Comparison of ENCODE assay signal across 8 cellular contexts in the genomic region with DNA sequence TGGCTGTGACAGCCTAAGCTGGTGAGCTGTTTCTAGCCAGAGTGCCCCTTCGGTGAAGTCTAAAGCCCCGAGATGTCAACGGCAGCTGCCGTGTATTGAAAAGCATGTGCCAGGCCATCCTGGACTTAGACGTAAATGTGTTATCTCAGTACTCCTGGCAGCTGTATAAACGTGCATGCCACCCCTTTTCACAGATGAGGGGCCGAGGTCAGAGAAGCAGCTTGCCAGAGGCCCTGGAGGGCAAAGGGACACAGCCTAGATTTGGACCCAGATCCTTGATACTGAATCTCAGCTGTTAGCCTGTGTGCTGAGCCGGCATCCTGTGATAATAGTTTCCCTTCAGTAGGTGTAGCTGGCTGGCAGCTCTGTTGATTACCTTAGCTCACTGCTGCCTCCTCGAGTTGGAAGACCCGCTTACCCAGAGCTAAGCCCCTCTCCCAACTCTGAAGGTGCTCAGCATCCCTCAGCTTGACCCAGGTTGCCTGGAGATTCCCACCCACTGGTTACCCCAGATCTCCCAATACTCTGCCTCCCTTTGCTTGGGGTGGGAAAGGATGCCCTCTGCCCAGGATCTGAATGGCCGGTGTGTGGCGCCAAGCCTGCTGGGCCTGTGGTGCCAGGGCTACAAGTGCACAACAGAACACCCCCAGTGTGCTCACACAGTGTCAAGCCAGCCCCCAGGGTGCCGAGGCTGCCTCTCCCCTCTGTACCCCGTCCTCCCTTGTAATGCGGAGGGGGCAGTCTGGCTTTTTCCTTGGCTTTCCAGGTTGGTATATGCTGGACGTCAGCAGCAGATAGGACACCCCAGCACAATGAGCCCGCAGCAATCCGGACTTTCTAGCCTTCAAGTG. TPM values are rescaled to one million over a fixed set of nuclear protein-coding genes. Genes with fewer than 3 reads are reported as not detected.
DNase-seq lines count a peak whose midpoint lies in the region; ATAC-seq and TF ChIP-seq lines count a peak whose summit lies in the region.

No MANE protein-coding gene starts in this region.

- peak overlapping the region; percentile 83 for H3K4me3 Mint-ChIP-seq in T-helper 17 cell
- H3K4me3 Mint-ChIP-seq in stimulated activated naive CD8-positive, alpha-beta T cell treated with anti-CD3 and anti-CD28 coated beads, Interleukin-15, amount 100 ng/mL, for 72 hours: peak overlapping the region; percentile 89 to 94

- H3K27me3 Mint-ChIP-seq in T-helper 17 cell: no peaks in the 10 kb centered on the region
- H3K27me3 Mint-ChIP-seq in stimulated activated naive CD8-positive, alpha-beta T cell treated with anti-CD3 and anti-CD28 coated beads, Interleukin-15, amount 100 ng/mL, for 72 hours: no peaks in the 10 kb centered on the region

- H3K27ac Mint-ChIP-seq in T-helper 17 cell: peak overlapping the region; percentile 75
- peak overlapping the region in 1 of 2 donors; percentile 79 for H3K27ac Mint-ChIP-seq in stimulated activated naive CD8-positive, alpha-beta T cell treated with anti-CD3 and anti-CD28 coated beads, Interleukin-15, amount 100 ng/mL, for 72 hours

- 30 to 38% methylated on average over 18 of the region's 18 CpGs for WGBS in lower leg skin, 2 donors

- intact Hi-C loops in lower leg skin (cut with DNase I; ENCODE audit: low total_unique reads): no loop called here

- H3K4me1 Mint-ChIP-seq in T-helper 17 cell: peaks cover 9% of the 10 kb centered on the region
- peaks cover 7% of the 10 kb centered on the region for H3K4me1 Mint-ChIP-seq in stimulated activated naive CD8-positive, alpha-beta T cell treated with anti-CD3 and anti-CD28 coated beads, Interleukin-15, amount 100 ng/mL, for 72 hours

- no peaks in the 10 kb centered on the region for H3K9me3 Mint-ChIP-seq in stimulated activated naive CD8-positive, alpha-beta T cell treated with anti-CD3 and anti-CD28 coated beads, Interleukin-15, amount 100 ng/mL, for 72 hours

- no peak for TF ChIP-seq CTCF in lower leg skin (IDR thresholded peaks at IDR 0.05)

- H3K27ac ChIP-seq in caudate nucleus (ENCODE audit: low read depth, low read length): peak overlapping the region; percentile 91

- DNase-seq in DMS53 (lab: John Stamatoyannopoulos, UW) (peak; percentile 79), HPDE6-E6E7 (ENCODE audit: extremely low spot score) (peak; percentile 70), T-helper 17 cell (peak in 2 of 3 donors; percentile 40), caudate nucleus (lab: John Stamatoyannopoulos, UW) (peak in 1 of 61 donors; percentile 55), lower leg skin (ENCODE audit: low spot score in 2 of 2) (peak in 1 of 2 donors; percentile 90)
- peak; percentile 55 for DNase-seq in stimulated activated naive CD8-positive, alpha-beta T cell treated with anti-CD3 and anti-CD28 coated beads, Interleukin-15, amount 100 ng/mL, for 72 hours

- H3K36me3 Mint-ChIP-seq in T-helper 17 cell (ENCODE audit: low read depth): no peaks in the 10 kb centered on the region

- peak overlapping the region; percentile 58 for H3K4me3 ChIP-seq in lower leg skin (ENCODE audit: low read depth, poor library complexity, severe bottlenecking)

- no peak for TF ChIP-seq POLR2A in lower leg skin (IDR thresholded peaks at IDR 0.05)

- ATAC-seq in T-helper 17 cell (peak; percentile 39), GM21723 (IDR thresholded peaks at IDR 0.05; ENCODE audit: unreplicated experiment) (no peak), HG02852 (IDR thresholded peaks at IDR 0.05; ENCODE audit: unreplicated experiment) (no peak)
- peak; percentile 51 for ATAC-seq in stimulated activated naive CD8-positive, alpha-beta T cell treated with anti-CD3 and anti-CD28 coated beads, Interleukin-15, amount 100 ng/mL, for 72 hours

- no peaks in the 10 kb centered on the region for H3K9me3 ChIP-seq in T-helper 17 cell (ENCODE audit: control insufficient read depth, low read length, poor library complexity, severe bottlenecking)

RNA-seq across cellular contexts. Expression of a gene that starts 59.8 kb away (rescaled TPM):
- total RNA-seq in T-helper 17 cell (not detected), lower leg skin (10 to 100 TPM; 26.4 to 39.9 (median 33.9) TPM)

Comparison
In these comparisons a context has a peak if more than half of its experiments do, and no peak if none do; other contexts are left out.
1. ATAC-seq: peak in T-helper 17 cell (single experiment) and stimulated activated naive CD8-positive, alpha-beta T cell treated with anti-CD3 and anti-CD28 coated beads, Interleukin-15, amount 100 ng/mL, for 72 hours (single experiment); none in GM21723 (single experiment) and HG02852 (single experiment).
2. RNA of a gene that starts 59.8 kb away (total RNA-seq): 26.4 to 39.9 TPM in lower leg skin; not detected in T-helper 17 cell; every median in the first group is over 10 times any median in the second.